In genomic region chr2:2178921-2179320, GRCh38 we compare ENCODE assay signal across 38 cellular contexts.
"Had no signal": no experiment of that assay in that cellular context is flagged by ENCODE, and none has a peak within 500 bp of the region (broad histone marks: within the 10 kb centered on the region; RNA-seq: fewer than 3 reads in every experiment).

No MANE protein-coding gene starts in this region.

- H3K4me1 Mint-ChIP-seq: activated naive CD4-positive, alpha-beta T cell treated with anti-CD3 and anti-CD28 coated beads, Interleukin-2, amount 10 ng/mL, durations not matched to agents 7 days and 5 days; activated naive CD4-positive, alpha-beta T cell treated with anti-CD3 and anti-CD28 coated beads, Interleukin-2, amount 50 U/mL, for 24 hours; activated naive CD8-positive, alpha-beta T cell treated with anti-CD3 and anti-CD28 coated beads for 36 hours; activated naive CD8-positive, alpha-beta T cell treated with anti-CD3 and anti-CD28 coated beads, Interleukin-2, amount 10 ng/mL, durations not matched to agents 7 days and 5 days; activated naive CD8-positive, alpha-beta T cell treated with anti-CD3 and anti-CD28 coated beads, Interleukin-2, amount 50 U/mL, for 24 hours; activated T-helper 17 cell treated with anti-CD3 and anti-CD28 coated beads, Interleukin-2, amount 50 U/mL, for 72 hours; central memory CD8-positive, alpha-beta T cell had no signal

- H3K4me3 ChIP-seq: adrenal gland, ascending aorta, body of pancreas, breast epithelium, cardiac muscle cell had no signal

- H3K9me3 Mint-ChIP-seq: activated naive CD4-positive, alpha-beta T cell treated with anti-CD3 and anti-CD28 coated beads for 36 hours; activated naive CD4-positive, alpha-beta T cell treated with anti-CD3 and anti-CD28 coated beads, Interleukin-2, amount 50 U/mL, for 24 hours; activated naive CD8-positive, alpha-beta T cell treated with anti-CD3 and anti-CD28 coated beads for 36 hours; activated naive CD8-positive, alpha-beta T cell treated with anti-CD3 and anti-CD28 coated beads, Interleukin-2, amount 10 ng/mL, durations not matched to agents 7 days and 5 days; activated naive CD8-positive, alpha-beta T cell treated with anti-CD3 and anti-CD28 coated beads, Interleukin-2, amount 50 U/mL, for 24 hours; activated T-cell treated with anti-CD3 and anti-CD28 coated beads, Interleukin-2, amount 50 U/mL, for 4 hours; activated T-helper 1 cell treated with anti-CD3 and anti-CD28 coated beads, Interleukin-12 subunit alpha, Interleukin-12 subunit beta, Interleukin-2, Interleukin-4 antibody, amounts not matched to agents 30 ng/mL and 10 ng/mL and 1 ng/mL, durations not matched to agents 14 hours and 24 hours and 36 hours; activated T-helper 17 cell treated with anti-CD3 and anti-CD28 coated beads, Interleukin-2, amount 50 U/mL, for 72 hours; activated T-helper 2 cell treated with anti-CD3 and anti-CD28 coated beads, Interferon-gamma antibody, Interleukin-2, Interleukin-4, amounts not matched to agents 10 μg/mL and 5 μg/mL and 100 μg/mL, durations not matched to agents 14 hours and 24 hours and 36 hours had no signal

- H3K9me3 ChIP-seq: adrenal gland, ascending aorta, body of pancreas, breast epithelium had no signal

- H3K4me3 Mint-ChIP-seq: activated naive CD4-positive, alpha-beta T cell treated with anti-CD3 and anti-CD28 coated beads for 36 hours; activated naive CD4-positive, alpha-beta T cell treated with anti-CD3 and anti-CD28 coated beads, Interleukin-2, amount 10 ng/mL, durations not matched to agents 7 days and 5 days; activated naive CD4-positive, alpha-beta T cell treated with anti-CD3 and anti-CD28 coated beads, Interleukin-2, amount 50 U/mL, for 24 hours; activated naive CD8-positive, alpha-beta T cell; activated naive CD8-positive, alpha-beta T cell treated with anti-CD3 and anti-CD28 coated beads for 36 hours; activated naive CD8-positive, alpha-beta T cell treated with anti-CD3 and anti-CD28 coated beads, Interleukin-2, amount 10 ng/mL, durations not matched to agents 7 days and 5 days; activated naive CD8-positive, alpha-beta T cell treated with anti-CD3 and anti-CD28 coated beads, Interleukin-2, amount 50 U/mL, for 24 hours; activated T-cell treated with anti-CD3 and anti-CD28 coated beads, Interleukin-2, amount 50 U/mL, for 24 hours; activated T-cell treated with anti-CD3 and anti-CD28 coated beads, Interleukin-2, amount 50 U/mL, for 4 hours; activated T-cell treated with anti-CD3 and anti-CD28 coated beads, Interleukin-2, amount 50 U/mL, for 72 hours; activated T-helper 1 cell treated with anti-CD3 and anti-CD28 coated beads, Interleukin-12 subunit alpha, Interleukin-12 subunit beta, Interleukin-2, Interleukin-4 antibody, amounts not matched to agents 30 ng/mL and 10 ng/mL and 1 ng/mL, durations not matched to agents 14 hours and 24 hours and 36 hours; activated T-helper 17 cell treated with anti-CD3 and anti-CD28 coated beads, Interleukin-2, amount 50 U/mL, for 72 hours; brain; central memory CD8-positive, alpha-beta T cell had no signal

- DNase-seq: activated effector memory CD4-positive, alpha-beta T cell treated with anti-CD3 and anti-CD28 coated beads, Interleukin-2, amount 50 U/mL, for 16 hours; activated effector memory CD4-positive, alpha-beta T cell treated with Interleukin-2 at 50 U/mL for 16 hours; activated gamma-delta T cell; activated gamma-delta T cell treated with Interleukin-2 at 50 U/mL for 16 hours; activated naive CD4-positive, alpha-beta T cell; activated naive CD4-positive, alpha-beta T cell treated with anti-CD3 and anti-CD28 coated beads for 36 hours; activated naive CD4-positive, alpha-beta T cell treated with anti-CD3 and anti-CD28 coated beads, Interleukin-2, amount 10 ng/mL, durations not matched to agents 7 days and 5 days; activated naive CD4-positive, alpha-beta T cell treated with anti-CD3 and anti-CD28 coated beads, Interleukin-2, amount 50 U/mL, for 16 hours; activated naive CD4-positive, alpha-beta T cell treated with Interleukin-2 at 50 U/mL for 16 hours; activated naive CD8-positive, alpha-beta T cell treated with anti-CD3 and anti-CD28 coated beads for 36 hours; activated naive CD8-positive, alpha-beta T cell treated with anti-CD3 and anti-CD28 coated beads, Interleukin-2, amount 10 ng/mL, durations not matched to agents 7 days and 5 days; activated naive CD8-positive, alpha-beta T cell treated with anti-CD3 and anti-CD28 coated beads, Interleukin-2, amount 50 U/mL, for 24 hours; activated T-cell treated with anti-CD3 and anti-CD28 coated beads, Interleukin-2, amount 50 U/mL, for 1 hour; activated T-cell treated with anti-CD3 and anti-CD28 coated beads, Interleukin-2, amount 50 U/mL, for 24 hours; activated T-cell treated with anti-CD3 and anti-CD28 coated beads, Interleukin-2, amount 50 U/mL, for 4 hours; activated T-cell treated with anti-CD3 and anti-CD28 coated beads, Interleukin-2, amount 50 U/mL, for 48 hours; activated T-cell treated with anti-CD3 and anti-CD28 coated beads, Interleukin-2, amount 50 U/mL, for 72 hours; adrenal gland; amniotic stem cell; amygdala; anterior cingulate cortex; aorta; body of pancreas; brain microvascular endothelial cell; caudate nucleus; central memory CD4-positive, alpha-beta T cell; cerebellar nuclear complex had no signal

- H3K27me3 ChIP-seq: adrenal gland, ascending aorta, body of pancreas, brain microvascular endothelial cell, cardiac muscle cell had no signal

- H3K27ac Mint-ChIP-seq: activated naive CD4-positive, alpha-beta T cell treated with anti-CD3 and anti-CD28 coated beads for 36 hours; activated naive CD4-positive, alpha-beta T cell treated with anti-CD3 and anti-CD28 coated beads, Interleukin-2, amount 10 ng/mL, durations not matched to agents 7 days and 5 days; activated naive CD4-positive, alpha-beta T cell treated with anti-CD3 and anti-CD28 coated beads, Interleukin-2, amount 50 U/mL, for 24 hours; activated naive CD4-positive, alpha-beta T cell treated with anti-CD3 and anti-CD28 coated beads, Interleukin-2, amount 50 U/mL, for 72 hours; activated naive CD8-positive, alpha-beta T cell; activated naive CD8-positive, alpha-beta T cell treated with anti-CD3 and anti-CD28 coated beads for 36 hours; activated naive CD8-positive, alpha-beta T cell treated with anti-CD3 and anti-CD28 coated beads, Interleukin-2, amount 10 ng/mL, durations not matched to agents 7 days and 5 days; activated naive CD8-positive, alpha-beta T cell treated with anti-CD3 and anti-CD28 coated beads, Interleukin-2, amount 50 U/mL, for 24 hours; activated T-cell treated with anti-CD3 and anti-CD28 coated beads, Interleukin-2, amount 50 U/mL, for 24 hours; activated T-cell treated with anti-CD3 and anti-CD28 coated beads, Interleukin-2, amount 50 U/mL, for 72 hours; activated T-helper 1 cell treated with anti-CD3 and anti-CD28 coated beads, Interleukin-12 subunit alpha, Interleukin-12 subunit beta, Interleukin-2, Interleukin-4 antibody, amounts not matched to agents 30 ng/mL and 10 ng/mL and 1 ng/mL, durations not matched to agents 14 hours and 24 hours and 36 hours; activated T-helper 17 cell treated with anti-CD3 and anti-CD28 coated beads, Interleukin-2, amount 50 U/mL, for 72 hours; activated T-helper 2 cell treated with anti-CD3 and anti-CD28 coated beads, Interferon-gamma antibody, Interleukin-2, Interleukin-4, amounts not matched to agents 10 μg/mL and 5 μg/mL and 100 μg/mL, durations not matched to agents 14 hours and 24 hours and 36 hours; brain had no signal

- H3K27me3 Mint-ChIP-seq: activated naive CD4-positive, alpha-beta T cell treated with anti-CD3 and anti-CD28 coated beads, Interleukin-2, amount 10 ng/mL, durations not matched to agents 7 days and 5 days; activated naive CD4-positive, alpha-beta T cell treated with anti-CD3 and anti-CD28 coated beads, Interleukin-2, amount 50 U/mL, for 24 hours; activated naive CD8-positive, alpha-beta T cell treated with anti-CD3 and anti-CD28 coated beads, Interleukin-2, amount 10 ng/mL, durations not matched to agents 7 days and 5 days; activated naive CD8-positive, alpha-beta T cell treated with anti-CD3 and anti-CD28 coated beads, Interleukin-2, amount 50 U/mL, for 24 hours; activated T-cell treated with anti-CD3 and anti-CD28 coated beads, Interleukin-2, amount 50 U/mL, for 24 hours; activated T-helper 17 cell treated with anti-CD3 and anti-CD28 coated beads, Interleukin-2, amount 50 U/mL, for 72 hours; central memory CD8-positive, alpha-beta T cell had no signal

- ATAC-seq: activated naive CD4-positive, alpha-beta T cell treated with anti-CD3 and anti-CD28 coated beads, Interleukin-2, amount 50 U/mL, for 72 hours; activated naive CD8-positive, alpha-beta T cell treated with anti-CD3 and anti-CD28 coated beads, Interleukin-2, amount 50 U/mL, for 24 hours; activated T-cell treated with anti-CD3 and anti-CD28 coated beads, Interleukin-2, amount 50 U/mL, for 4 hours; activated T-cell treated with anti-CD3 and anti-CD28 coated beads, Interleukin-2, amount 50 U/mL, for 72 hours; activated T-helper 17 cell treated with anti-CD3 and anti-CD28 coated beads, Interleukin-2, amount 50 U/mL, for 72 hours; body of pancreas had no signal

- H3K36me3 Mint-ChIP-seq: activated naive CD4-positive, alpha-beta T cell treated with anti-CD3 and anti-CD28 coated beads, Interleukin-2, amount 10 ng/mL, durations not matched to agents 7 days and 5 days; activated naive CD4-positive, alpha-beta T cell treated with anti-CD3 and anti-CD28 coated beads, Interleukin-2, amount 50 U/mL, for 24 hours; activated naive CD4-positive, alpha-beta T cell treated with anti-CD3 and anti-CD28 coated beads, Interleukin-2, amount 50 U/mL, for 72 hours; activated naive CD8-positive, alpha-beta T cell; activated naive CD8-positive, alpha-beta T cell treated with anti-CD3 and anti-CD28 coated beads for 36 hours; activated naive CD8-positive, alpha-beta T cell treated with anti-CD3 and anti-CD28 coated beads, Interleukin-2, amount 10 ng/mL, durations not matched to agents 7 days and 5 days; brain had no signal

- H3K4me1 ChIP-seq: adrenal gland, ascending aorta, body of pancreas, breast epithelium had no signal

- H3K36me3 ChIP-seq: adrenal gland, ascending aorta, brain microvascular endothelial cell, breast epithelium, cardiac muscle cell had no signal

- H3K27ac ChIP-seq: adrenal gland, ascending aorta, body of pancreas, brain microvascular endothelial cell, breast epithelium, cardiac muscle cell had no signal
